15 cellular contexts compared by ENCODE assay signal in genomic region chr10:86387221-86387794, GRCh38. TPM values are rescaled to one million over a fixed set of nuclear protein-coding genes. Genes with fewer than 3 reads are reported as not detected.
DNase-seq lines count a peak whose midpoint lies in the region; ATAC-seq and TF ChIP-seq lines count a peak whose summit lies in the region.
"Had no signal": no experiment of that assay in that cellular context is flagged by ENCODE, and none has a peak within 500 bp of the region (broad histone marks: within the 10 kb centered on the region; RNA-seq: fewer than 3 reads in every experiment).

No MANE protein-coding gene starts in this region.

- ATAC-seq in stimulated activated naive CD8-positive, alpha-beta T cell treated with anti-CD3 and anti-CD28 coated beads, Interleukin-15, Interleukin-2, amounts not matched to agents 100 U/mL and 50 U/mL, for 24 hours: peak; percentile 29
- ATAC-seq in stimulated activated naive CD8-positive, alpha-beta T cell treated with anti-CD3 and anti-CD28 coated beads, Interleukin-15, amount 100 ng/mL, for 72 hours: no peak
- ATAC-seq in GM21737 (IDR thresholded peaks at IDR 0.05; ENCODE audit: unreplicated experiment): no peak
- ATAC-seq: activated naive CD8-positive, alpha-beta T cell treated with anti-CD3 and anti-CD28 coated beads, Interleukin-2, amount 50 U/mL, for 24 hours had no signal

- no peak overlapping the region for H3K9ac ChIP-seq in Karpas-422 (ENCODE audit: low read length)

- peaks cover 10% of the 10 kb centered on the region for H3K4me1 Mint-ChIP-seq in stimulated activated naive CD8-positive, alpha-beta T cell treated with anti-CD3 and anti-CD28 coated beads, Interleukin-15, amount 100 ng/mL, for 72 hours

- no peaks in the 10 kb centered on the region for H4K20me1 ChIP-seq in Karpas-422 (ENCODE audit: insufficient read depth, low read depth, low read length)

- TF ChIP-seq CTCF in coronary artery (IDR thresholded peaks at IDR 0.05): no peak

- H3K9me2 ChIP-seq in Karpas-422 (replicated peaks; ENCODE audit: insufficient read depth, low read length): no peaks in the 10 kb centered on the region

- peaks cover 43% of the 10 kb centered on the region for H3K27me3 Mint-ChIP-seq in stimulated activated naive CD8-positive, alpha-beta T cell treated with anti-CD3 and anti-CD28 coated beads, Interleukin-15, amount 100 ng/mL, for 72 hours

- H3K4me3 Mint-ChIP-seq in stimulated activated naive CD8-positive, alpha-beta T cell treated with anti-CD3 and anti-CD28 coated beads, Interleukin-15, amount 100 ng/mL, for 72 hours: no peak overlapping the region
- H3K4me3 Mint-ChIP-seq: activated CD4-positive, alpha-beta T cell treated with anti-CD3 and anti-CD28 coated beads, Interleukin-2, amount 10 ng/mL, durations not matched to agents 24 days and 14 days; activated naive CD8-positive, alpha-beta T cell treated with anti-CD3 and anti-CD28 coated beads, Interleukin-2, amount 50 U/mL, for 24 hours; mesothelial cell of epicardium had no signal

- H3K79me2 ChIP-seq in Karpas-422 (ENCODE audit: low read length): no peaks in the 10 kb centered on the region

- H3K4me3 ChIP-seq in coronary artery (no peak overlapping the region), Karpas-422 (ENCODE audit: low read length) (no peak overlapping the region)

- no peaks in the 10 kb centered on the region for H3K9me3 ChIP-seq in Karpas-422 (ENCODE audit: low read length)

- H3K4me1 ChIP-seq in Karpas-422 (ENCODE audit: low read length): peaks cover 24% of the 10 kb centered on the region

- no peak overlapping the region for H3K4me2 ChIP-seq in Karpas-422 (ENCODE audit: low read depth, low read length, poor library complexity, severe bottlenecking)

- H3K27ac ChIP-seq in coronary artery (no peak overlapping the region), Karpas-422 (ENCODE audit: low read length) (no peak overlapping the region)

- no peak for DNase-seq in stimulated activated naive CD8-positive, alpha-beta T cell treated with anti-CD3 and anti-CD28 coated beads, Interleukin-15, Interleukin-2, amounts not matched to agents 100 U/mL and 50 U/mL, for 24 hours
- no peak for DNase-seq in stimulated activated naive CD8-positive, alpha-beta T cell treated with anti-CD3 and anti-CD28 coated beads, Interleukin-15, amount 100 ng/mL, for 72 hours
- peak; percentile 94 for DNase-seq in NCI-H1694 (lab: John Stamatoyannopoulos, UW)
- peak; percentile 49 for DNase-seq in coronary artery (ENCODE audit: low spot score)
- no peak for DNase-seq in SIG-M5 treated with dmso at 0.1 percent for 504 hours (lab: John Stamatoyannopoulos, UW; ENCODE audit: unreplicated experiment)
- no peak for DNase-seq in amniotic stem cell (lab: John Stamatoyannopoulos, UW)
- no peak for DNase-seq in Karpas-422
- DNase-seq: activated CD4-positive, alpha-beta T cell treated with anti-CD3 and anti-CD28 coated beads, Interleukin-2, amount 10 ng/mL, durations not matched to agents 24 days and 14 days; activated naive CD8-positive, alpha-beta T cell treated with anti-CD3 and anti-CD28 coated beads, Interleukin-2, amount 50 U/mL, for 24 hours; activated T-cell treated with anti-CD3 and anti-CD28 coated beads, Interleukin-2, amount 50 U/mL, for 1 hour; glutamatergic neuron; NCI-H2081; trophoblast cell had no signal

- H3K9me3 Mint-ChIP-seq in stimulated activated naive CD8-positive, alpha-beta T cell treated with anti-CD3 and anti-CD28 coated beads, Interleukin-15, amount 100 ng/mL, for 72 hours: no peaks in the 10 kb centered on the region
- H3K9me3 Mint-ChIP-seq: activated CD4-positive, alpha-beta T cell treated with anti-CD3 and anti-CD28 coated beads, Interleukin-2, amount 10 ng/mL, durations not matched to agents 24 days and 14 days; activated naive CD8-positive, alpha-beta T cell treated with anti-CD3 and anti-CD28 coated beads, Interleukin-2, amount 50 U/mL, for 24 hours had no signal

- no peaks in the 10 kb centered on the region for H3K36me3 ChIP-seq in Karpas-422 (ENCODE audit: insufficient read depth, low read length)

- no peak overlapping the region for H2AFZ ChIP-seq in Karpas-422 (ENCODE audit: low read length)

- H3K27me3 ChIP-seq in Karpas-422 (ENCODE audit: low read length): no peaks in the 10 kb centered on the region

- no peak overlapping the region for H3K27ac Mint-ChIP-seq in stimulated activated naive CD8-positive, alpha-beta T cell treated with anti-CD3 and anti-CD28 coated beads, Interleukin-15, amount 100 ng/mL, for 72 hours
- H3K27ac Mint-ChIP-seq: activated CD4-positive, alpha-beta T cell treated with anti-CD3 and anti-CD28 coated beads, Interleukin-2, amount 10 ng/mL, durations not matched to agents 24 days and 14 days; activated naive CD8-positive, alpha-beta T cell treated with anti-CD3 and anti-CD28 coated beads, Interleukin-2, amount 50 U/mL, for 24 hours; mesothelial cell of epicardium had no signal

RNA-seq across cellular contexts. Expression of gene GRID1, which starts 20.7 kb away (rescaled TPM):
- 0.07 and 0.18 TPM in 2 replicates for total RNA-seq in Karpas-422 (2014; rRNA removed; shearing (Covaris generic); ENCODE audit: low replicate concordance)
- total RNA-seq: activated CD4-positive, alpha-beta T cell treated with anti-CD3 and anti-CD28 coated beads, Interleukin-2, amount 10 ng/mL, durations not matched to agents 24 days and 14 days had no signal

Comparison
In these comparisons a context has a peak if more than half of its experiments do, and no peak if none do; other contexts are left out.
1. DNase-seq: peak in NCI-H1694 (single experiment) and coronary artery (single experiment); none in stimulated activated naive CD8-positive, alpha-beta T cell treated with anti-CD3 and anti-CD28 coated beads, Interleukin-15, Interleukin-2, amounts not matched to agents 100 U/mL and 50 U/mL, for 24 hours (single experiment), stimulated activated naive CD8-positive, alpha-beta T cell treated with anti-CD3 and anti-CD28 coated beads, Interleukin-15, amount 100 ng/mL, for 72 hours (0 of 2), SIG-M5 treated with dmso at 0.1 percent for 504 hours (single experiment), amniotic stem cell (single experiment) and Karpas-422 (single experiment).